1 cellular context compared by ENCODE assay signal in the genomic region with DNA sequence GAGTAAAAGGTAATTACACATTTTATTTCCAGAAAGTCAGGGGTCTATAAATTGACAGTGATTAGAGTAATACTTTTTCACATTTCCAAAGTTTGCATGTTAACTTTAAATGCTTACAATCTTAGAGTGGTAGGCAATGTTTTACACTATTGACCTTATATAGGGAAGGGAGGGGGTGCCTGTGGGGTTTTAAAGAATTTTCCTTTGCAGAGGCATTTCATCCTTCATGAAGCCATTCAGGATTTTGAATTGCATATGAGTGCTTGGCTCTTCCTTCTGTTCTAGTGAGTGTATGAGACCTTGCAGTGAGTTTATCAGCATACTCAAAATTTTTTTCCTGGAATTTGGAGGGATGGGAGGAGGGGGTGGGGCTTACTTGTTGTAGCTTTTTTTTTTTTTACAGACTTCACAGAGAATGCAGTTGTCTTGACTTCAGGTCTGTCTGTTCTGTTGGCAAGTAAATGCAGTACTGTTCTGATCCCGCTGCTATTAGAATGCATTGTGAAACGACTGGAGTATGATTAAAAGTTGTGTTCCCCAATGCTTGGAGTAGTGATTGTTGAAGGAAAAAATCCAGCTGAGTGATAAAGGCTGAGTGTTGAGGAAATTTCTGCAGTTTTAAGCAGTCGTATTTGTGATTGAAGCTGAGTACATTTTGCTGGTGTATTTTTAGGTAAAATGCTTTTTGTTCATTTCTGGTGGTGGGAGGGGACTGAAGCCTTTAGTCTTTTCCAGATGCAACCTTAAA.
TF ChIP-seq lines count a peak whose summit lies in the region.

No MANE protein-coding gene starts in this region.

TF ChIP-seq in HepG2, 621 proteins besides CTCF, POLR2A, EP300 and RAD21:
- TF ChIP-seq POLR2G (IDR thresholded peaks at IDR 0.05; ENCODE audit: low read depth, low read length) (peak; percentile 61), ZBTB46 (CRISPR knock-in tag; IDR thresholded peaks at IDR 0.05; ENCODE audit: borderline replicate concordance) (no peak), ZNF670 (CRISPR knock-in tag; IDR thresholded peaks at IDR 0.05; ENCODE audit: borderline replicate concordance) (no peak), SSRP1 (CRISPR knock-in tag; IDR thresholded peaks at IDR 0.05) (peak; percentile 44), ATAD3A (CRISPR knock-in tag; IDR thresholded peaks at IDR 0.05) (no peak), CCAR2 (optimal IDR thresholded peaks at IDR 0.05; ENCODE audit: low read depth, low read length) (no peak), AGO2 (optimal IDR thresholded peaks at IDR 0.05; ENCODE audit: low read depth, low read length) (peak; percentile 41), NFYC (CRISPR knock-in tag; IDR thresholded peaks at IDR 0.05) (no peak), AHR (CRISPR knock-in tag; IDR thresholded peaks at IDR 0.05) (no peak), ZNF343 (CRISPR knock-in tag; IDR thresholded peaks at IDR 0.05) (no peak), RBFOX2 (IDR thresholded peaks at IDR 0.05; ENCODE audit: low read depth, low read length) (peak; percentile 59), ZNF12 (CRISPR knock-in tag; IDR thresholded peaks at IDR 0.05) (peak; percentile 57; the same call in 1 of the 2 replicates), ZNF616 (CRISPR knock-in tag; IDR thresholded peaks at IDR 0.05; ENCODE audit: low read depth) (no peak), SRF (IDR thresholded peaks at IDR 0.05; ENCODE audit: low read depth, low read length) (0 out of 2 replicates have a peak, but pooled peaks have one; percentile 24), PPARG (CRISPR knock-in tag; conservative IDR thresholded peaks at IDR 0.05) (no peak), HNF4A (CRISPR knock-in tag; IDR thresholded peaks at IDR 0.05) (no peak), AGO1 (IDR thresholded peaks at IDR 0.05; ENCODE audit: low read depth, low read length, poor library complexity, severe bottlenecking) (no peak), ZNF543 (CRISPR knock-in tag; IDR thresholded peaks at IDR 0.05) (no peak), ARID2 (CRISPR knock-in tag; IDR thresholded peaks at IDR 0.05; ENCODE audit: borderline replicate concordance) (0 out of 2 replicates have a peak, but pooled peaks have one; percentile 23), ZNF614 (CRISPR knock-in tag; IDR thresholded peaks at IDR 0.05; ENCODE audit: borderline replicate concordance) (no peak), RBM22 (optimal IDR thresholded peaks at IDR 0.05; ENCODE audit: low read length) (peak; percentile 84)
- TF ChIP-seq, protein P1, sequence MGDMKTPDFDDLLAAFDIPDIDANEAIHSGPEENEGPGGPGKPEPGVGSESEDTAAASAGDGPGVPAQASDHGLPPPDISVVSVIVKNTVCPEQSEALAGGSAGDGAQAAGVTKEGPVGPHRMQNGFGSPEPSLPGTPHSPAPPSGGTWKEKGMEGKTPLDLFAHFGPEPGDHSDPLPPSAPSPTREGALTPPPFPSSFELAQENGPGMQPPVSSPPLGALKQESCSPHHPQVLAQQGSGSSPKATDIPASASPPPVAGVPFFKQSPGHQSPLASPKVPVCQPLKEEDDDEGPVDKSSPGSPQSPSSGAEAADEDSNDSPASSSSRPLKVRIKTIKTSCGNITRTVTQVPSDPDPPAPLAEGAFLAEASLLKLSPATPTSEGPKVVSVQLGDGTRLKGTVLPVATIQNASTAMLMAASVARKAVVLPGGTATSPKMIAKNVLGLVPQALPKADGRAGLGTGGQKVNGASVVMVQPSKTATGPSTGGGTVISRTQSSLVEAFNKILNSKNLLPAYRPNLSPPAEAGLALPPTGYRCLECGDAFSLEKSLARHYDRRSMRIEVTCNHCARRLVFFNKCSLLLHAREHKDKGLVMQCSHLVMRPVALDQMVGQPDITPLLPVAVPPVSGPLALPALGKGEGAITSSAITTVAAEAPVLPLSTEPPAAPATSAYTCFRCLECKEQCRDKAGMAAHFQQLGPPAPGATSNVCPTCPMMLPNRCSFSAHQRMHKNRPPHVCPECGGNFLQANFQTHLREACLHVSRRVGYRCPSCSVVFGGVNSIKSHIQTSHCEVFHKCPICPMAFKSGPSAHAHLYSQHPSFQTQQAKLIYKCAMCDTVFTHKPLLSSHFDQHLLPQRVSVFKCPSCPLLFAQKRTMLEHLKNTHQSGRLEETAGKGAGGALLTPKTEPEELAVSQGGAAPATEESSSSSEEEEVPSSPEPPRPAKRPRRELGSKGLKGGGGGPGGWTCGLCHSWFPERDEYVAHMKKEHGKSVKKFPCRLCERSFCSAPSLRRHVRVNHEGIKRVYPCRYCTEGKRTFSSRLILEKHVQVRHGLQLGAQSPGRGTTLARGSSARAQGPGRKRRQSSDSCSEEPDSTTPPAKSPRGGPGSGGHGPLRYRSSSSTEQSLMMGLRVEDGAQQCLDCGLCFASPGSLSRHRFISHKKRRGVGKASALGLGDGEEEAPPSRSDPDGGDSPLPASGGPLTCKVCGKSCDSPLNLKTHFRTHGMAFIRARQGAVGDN (CRISPR knock-in tag; IDR thresholded peaks at IDR 0.05) = no peak
- TF ChIP-seq, protein P2, sequence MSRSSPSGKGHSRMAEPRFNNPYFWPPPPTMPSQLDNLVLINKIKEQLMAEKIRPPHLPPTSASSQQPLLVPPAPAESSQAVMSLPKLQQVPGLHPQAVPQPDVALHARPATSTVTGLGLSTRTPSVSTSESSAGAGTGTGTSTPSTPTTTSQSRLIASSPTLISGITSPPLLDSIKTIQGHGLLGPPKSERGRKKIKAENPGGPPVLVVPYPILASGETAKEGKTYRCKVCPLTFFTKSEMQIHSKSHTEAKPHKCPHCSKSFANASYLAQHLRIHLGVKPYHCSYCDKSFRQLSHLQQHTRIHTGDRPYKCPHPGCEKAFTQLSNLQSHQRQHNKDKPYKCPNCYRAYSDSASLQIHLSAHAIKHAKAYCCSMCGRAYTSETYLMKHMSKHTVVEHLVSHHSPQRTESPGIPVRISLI (CRISPR knock-in tag; IDR thresholded peaks at IDR 0.05; ENCODE audit: borderline replicate concordance) = peak; percentile 66; the same call in 1 of the 2 replicates
- TF ChIP-seq, protein P3, sequence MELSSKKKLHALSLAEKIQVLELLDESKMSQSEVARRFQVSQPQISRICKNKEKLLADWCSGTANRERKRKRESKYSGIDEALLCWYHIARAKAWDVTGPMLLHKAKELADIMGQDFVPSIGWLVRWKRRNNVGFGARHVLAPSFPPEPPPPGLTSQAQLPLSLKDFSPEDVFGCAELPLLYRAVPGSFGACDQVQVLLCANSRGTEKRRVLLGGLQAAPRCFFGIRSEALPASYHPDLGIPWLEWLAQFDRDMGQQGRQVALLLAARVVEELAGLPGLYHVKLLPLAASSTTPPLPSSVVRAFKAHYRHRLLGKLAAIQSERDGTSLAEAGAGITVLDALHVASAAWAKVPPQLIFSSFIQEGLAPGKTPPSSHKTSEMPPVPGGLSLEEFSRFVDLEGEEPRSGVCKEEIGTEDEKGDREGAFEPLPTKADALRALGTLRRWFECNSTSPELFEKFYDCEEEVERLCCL (CRISPR knock-in tag; IDR thresholded peaks at IDR 0.05; ENCODE audit: borderline replicate concordance) = no peak
- TF ChIP-seq, protein P4, sequence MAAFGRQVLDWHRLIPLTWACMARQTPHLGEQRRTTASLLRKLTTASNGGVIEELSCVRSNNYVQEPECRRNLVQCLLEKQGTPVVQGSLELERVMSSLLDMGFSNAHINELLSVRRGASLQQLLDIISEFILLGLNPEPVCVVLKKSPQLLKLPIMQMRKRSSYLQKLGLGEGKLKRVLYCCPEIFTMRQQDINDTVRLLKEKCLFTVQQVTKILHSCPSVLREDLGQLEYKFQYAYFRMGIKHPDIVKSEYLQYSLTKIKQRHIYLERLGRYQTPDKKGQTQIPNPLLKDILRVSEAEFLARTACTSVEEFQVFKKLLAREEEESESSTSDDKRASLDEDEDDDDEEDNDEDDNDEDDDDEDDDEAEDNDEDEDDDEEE (CRISPR knock-in tag; IDR thresholded peaks at IDR 0.05) = no peak
